8 cellular contexts compared by ENCODE assay signal in the genomic region with DNA sequence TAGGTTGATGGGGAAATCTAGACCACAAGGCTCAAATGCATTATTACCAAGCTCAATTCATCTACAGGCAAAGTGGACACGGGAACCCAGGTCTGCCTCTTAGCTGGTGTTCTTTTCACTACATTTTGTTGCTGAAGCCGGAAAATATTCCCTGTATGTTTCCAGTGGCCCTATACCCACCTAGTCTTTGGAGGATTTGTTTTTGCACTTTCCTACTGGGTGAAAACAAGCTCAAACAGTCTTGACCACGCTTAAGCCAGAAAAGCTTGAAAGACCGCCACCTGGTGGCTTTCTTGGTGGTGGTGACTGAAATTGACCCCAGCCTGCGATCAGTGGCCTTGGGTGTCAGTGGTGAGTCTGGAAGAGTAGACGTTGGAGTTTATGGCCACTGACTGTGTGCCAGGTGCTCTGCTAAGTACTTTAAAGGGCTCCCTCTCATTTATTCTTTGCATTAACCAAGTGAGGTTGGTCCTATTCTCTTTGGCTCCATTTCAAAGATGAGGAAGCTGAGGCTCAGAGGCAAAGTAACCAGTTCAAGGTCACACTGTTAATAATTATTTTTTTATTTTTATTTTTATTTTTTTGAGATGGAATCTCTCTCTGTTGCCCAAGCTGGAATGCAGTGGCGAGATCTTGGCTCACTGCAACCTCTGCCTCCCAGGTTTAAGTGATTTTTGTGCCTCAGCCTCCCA. TPM values are rescaled to one million over a fixed set of nuclear protein-coding genes. Genes with fewer than 3 reads are reported as not detected.
DNase-seq lines count a peak whose midpoint lies in the region; ATAC-seq and TF ChIP-seq lines count a peak whose summit lies in the region.

No MANE protein-coding gene starts in this region.

- peak; percentile 87 for TF ChIP-seq CTCF in C4-2B (conservative IDR thresholded peaks at IDR 0.05)
- TF ChIP-seq CTCF in fibroblast of villous mesenchyme (IDR thresholded peaks at IDR 0.05; ENCODE audit: insufficient read depth, low read depth, low read length), result peak; percentile 76
- peak; percentile 77 for TF ChIP-seq CTCF in osteoblast (IDR thresholded peaks at IDR 0.05; ENCODE audit: extremely low read depth, low read depth, low read length)

- H3K4me3 ChIP-seq in fibroblast of villous mesenchyme (ENCODE audit: low read depth, low read length) (no peak overlapping the region), osteoblast (ENCODE audit: insufficient read depth, low read length) (no peak overlapping the region)

- no peak overlapping the region for H3K4me3 Mint-ChIP-seq in activated T-cell treated with anti-CD3 and anti-CD28 coated beads, Interleukin-2, amount 50 U/mL, for 24 hours

- no peaks in the 10 kb centered on the region for H3K36me3 Mint-ChIP-seq in activated T-cell treated with anti-CD3 and anti-CD28 coated beads, Interleukin-2, amount 50 U/mL, for 24 hours (ENCODE audit: low read depth)

- no peak overlapping the region for H3K27ac Mint-ChIP-seq in activated T-cell treated with anti-CD3 and anti-CD28 coated beads, Interleukin-2, amount 50 U/mL, for 24 hours

- H3K9me3 ChIP-seq in osteoblast (ENCODE audit: low read depth, low read length), result no peaks in the 10 kb centered on the region

- peaks cover 45% of the 10 kb centered on the region for H3K27me3 ChIP-seq in osteoblast (ENCODE audit: insufficient read depth, low read length)

- H3K36me3 ChIP-seq in osteoblast (ENCODE audit: insufficient read depth, low read length), result no peaks in the 10 kb centered on the region

- no peaks in the 10 kb centered on the region for H4K20me1 ChIP-seq in osteoblast (ENCODE audit: insufficient read depth, low read length)

- no peaks in the 10 kb centered on the region for H3K79me2 ChIP-seq in osteoblast (ENCODE audit: insufficient read depth, low read length)

- DNase-seq in GM19240 (ENCODE audit: insufficient read length, low spot score) (peak; percentile 40), NCI-H526 treated with DMSO at 0.1 percent for 48 hours (lab: John Stamatoyannopoulos, UW) (peak; percentile 19), fibroblast of villous mesenchyme (ENCODE audit: low read depth) (peak; percentile 63), osteoblast (ENCODE audit: insufficient read length, low spot score, missing footprints) (peak; percentile 92)
- peak; percentile 57 for DNase-seq in activated T-cell treated with anti-CD3 and anti-CD28 coated beads, Interleukin-2, amount 50 U/mL, for 24 hours

- H3K4me1 ChIP-seq in osteoblast (ENCODE audit: insufficient read depth, low read length), result no peaks in the 10 kb centered on the region

- ATAC-seq in GM19452 (IDR thresholded peaks at IDR 0.05; ENCODE audit: unreplicated experiment), result no peak
- ATAC-seq in GM19463 (IDR thresholded peaks at IDR 0.05; ENCODE audit: unreplicated experiment), result no peak

- H3K27me3 Mint-ChIP-seq in activated T-cell treated with anti-CD3 and anti-CD28 coated beads, Interleukin-2, amount 50 U/mL, for 24 hours, result peaks cover 80% of the 10 kb centered on the region

- H2AFZ ChIP-seq in osteoblast (ENCODE audit: low read length), result no peak overlapping the region

- no peak overlapping the region for H3K27ac ChIP-seq in C4-2B
- no peak overlapping the region for H3K27ac ChIP-seq in osteoblast (ENCODE audit: low read depth, low read length)

- no peak overlapping the region for H3K4me2 ChIP-seq in osteoblast (ENCODE audit: insufficient read depth, low read length)

- peaks cover 1% of the 10 kb centered on the region for H3K4me1 Mint-ChIP-seq in activated T-cell treated with anti-CD3 and anti-CD28 coated beads, Interleukin-2, amount 50 U/mL, for 24 hours (ENCODE audit: low read depth)

- no peaks in the 10 kb centered on the region for H3K9me3 Mint-ChIP-seq in activated T-cell treated with anti-CD3 and anti-CD28 coated beads, Interleukin-2, amount 50 U/mL, for 24 hours

RNA-seq across cellular contexts. Expression of gene CRTAC1, which starts 11.1 kb away (rescaled TPM):
- total RNA-seq in fibroblast of villous mesenchyme (not detected in 2 replicates), osteoblast (not detected in 2 replicates)

Comparison
In these comparisons a context has a peak if more than half of its experiments do, and no peak if none do; other contexts are left out.
1. DNase-seq: peak in every context shown above with its lines; median percentile 92 in osteoblast; 63 in fibroblast of villous mesenchyme; 57 in activated T-cell treated with anti-CD3 and anti-CD28 coated beads, Interleukin-2, amount 50 U/mL, for 24 hours; 40 in GM19240; 19 in NCI-H526 treated with DMSO at 0.1 percent for 48 hours.